9 cellular contexts compared by ENCODE assay signal in genomic region chr22:46287873-46288751, GRCh38. TPM values are rescaled to one million over a fixed set of nuclear protein-coding genes. Genes with fewer than 3 reads are reported as not detected.
A peak's percentile ranks its signal among the peaks of the same experiment; 100 is the strongest.
DNase-seq lines count a peak whose midpoint lies in the region; TF ChIP-seq lines count a peak whose summit lies in the region.
"Had no signal": no experiment of that assay in that cellular context is flagged by ENCODE, and none has a peak within 500 bp of the region (broad histone marks: within the 10 kb centered on the region; RNA-seq: fewer than 3 reads in every experiment).

No MANE protein-coding gene starts in this region.

- H3K4me3 Mint-ChIP-seq in stimulated activated naive CD8-positive, alpha-beta T cell treated with anti-CD3 and anti-CD28 coated beads, Interleukin-15, Interleukin-2, amounts not matched to agents 100 ng/mL and 50 ng/mL, for 24 hours = peak overlapping the region; percentile 73

- H3K36me3 Mint-ChIP-seq in stimulated activated naive CD8-positive, alpha-beta T cell treated with anti-CD3 and anti-CD28 coated beads, Interleukin-15, Interleukin-2, amounts not matched to agents 100 ng/mL and 50 ng/mL, for 24 hours (ENCODE audit: low read depth) = peaks cover 10% of the 10 kb centered on the region

- peak overlapping the region in 9 of 10 experiments; percentile 34 to 67 (median 44); a peak in 17 of 20 replicates for H3K4me3 ChIP-seq in BLaER1 treated with 17β-estradiol and CSF1 and Interleukin-3, amounts not matched to agents 10 nM and 100 nM
- H3K4me3 ChIP-seq in duodenal mucosa (ENCODE audit: low read depth in 1 of 2, low read length in 2 of 2) (peak overlapping the region; percentile 52 to 57), smooth muscle cell (no peak overlapping the region)

- H3K4me1 Mint-ChIP-seq in stimulated activated naive CD8-positive, alpha-beta T cell treated with anti-CD3 and anti-CD28 coated beads, Interleukin-15, Interleukin-2, amounts not matched to agents 100 ng/mL and 50 ng/mL, for 24 hours (ENCODE audit: low read depth) = peaks cover 25% of the 10 kb centered on the region

- peaks cover 62 to 74% (median 67%) of the 10 kb centered on the region in 10 experiments for H3K4me1 ChIP-seq in BLaER1 treated with 17β-estradiol and CSF1 and Interleukin-3, amounts not matched to agents 10 nM and 100 nM
- peaks cover 0 to 21% of the 10 kb centered on the region in 2 donors for H3K4me1 ChIP-seq in duodenal mucosa (ENCODE audit: control insufficient read depth in 1 of 2, insufficient read depth in 2 of 2, low read length in 2 of 2)
- H3K4me1 ChIP-seq in smooth muscle cell (ENCODE audit: low read depth) = no peaks in the 10 kb centered on the region

- peaks cover 0 to 59% (median 18%) of the 10 kb centered on the region in 11 experiments; a peak in 13 of 22 replicates for H3K36me3 ChIP-seq in BLaER1 treated with 17β-estradiol and CSF1 and Interleukin-3, amounts not matched to agents 10 nM and 100 nM
- peaks cover 61 to 93% of the 10 kb centered on the region in 2 donors for H3K36me3 ChIP-seq in duodenal mucosa (ENCODE audit: control insufficient read depth in 1 of 2, insufficient read depth in 2 of 2, low read length in 2 of 2)
- no peaks in the 10 kb centered on the region for H3K36me3 ChIP-seq in smooth muscle cell (ENCODE audit: low read depth)

- H3K27ac Mint-ChIP-seq in stimulated activated naive CD8-positive, alpha-beta T cell treated with anti-CD3 and anti-CD28 coated beads, Interleukin-15, Interleukin-2, amounts not matched to agents 100 ng/mL and 50 ng/mL, for 24 hours = peak overlapping the region; percentile 75

- 92% methylated on average over 23 of the region's 24 CpGs for WGBS in smooth muscle cell (ENCODE audit: low lambda C conversion rate)

- no peaks in the 10 kb centered on the region for H3K27me3 ChIP-seq in BLaER1 treated with 17β-estradiol and CSF1 and Interleukin-3, amounts not matched to agents 10 nM and 100 nM
- H3K27me3 ChIP-seq in duodenal mucosa (ENCODE audit: control insufficient read depth in 1 of 2, insufficient read depth in 2 of 2, low read length in 2 of 2) (no peaks in the 10 kb centered on the region), smooth muscle cell (ENCODE audit: low read depth) (no peaks in the 10 kb centered on the region)

- no peaks in the 10 kb centered on the region for H4K20me1 ChIP-seq in BLaER1 treated with 17β-estradiol and CSF1 and Interleukin-3, amounts not matched to agents 10 nM and 100 nM
- H4K20me1 ChIP-seq in smooth muscle cell (ENCODE audit: low read depth) = no peaks in the 10 kb centered on the region

- no peak overlapping the region for H2AFZ ChIP-seq in smooth muscle cell (ENCODE audit: low read depth)

- H3F3A ChIP-seq in smooth muscle cell (ENCODE audit: low read depth) = no peaks in the 10 kb centered on the region

- no peak for TF ChIP-seq CTCF in smooth muscle cell (IDR thresholded peaks at IDR 0.05; ENCODE audit: borderline replicate concordance, insufficient read depth, poor library complexity, severe bottlenecking)

- H3K4me2 ChIP-seq in BLaER1 treated with 17β-estradiol and CSF1 and Interleukin-3, amounts not matched to agents 10 nM and 100 nM = peak overlapping the region; percentile 85 to 99 (median 96)
- H3K4me2 ChIP-seq in smooth muscle cell = no peak overlapping the region

- H3K9me3 Mint-ChIP-seq in stimulated activated naive CD8-positive, alpha-beta T cell treated with anti-CD3 and anti-CD28 coated beads, Interleukin-15, Interleukin-2, amounts not matched to agents 100 ng/mL and 50 ng/mL, for 24 hours = no peaks in the 10 kb centered on the region

- no peaks in the 10 kb centered on the region for H3K79me2 ChIP-seq in smooth muscle cell (ENCODE audit: low read depth)

- DNase-seq in GM19240 (ENCODE audit: insufficient read length, low spot score) (peak; percentile 84), KG1 (lab: John Stamatoyannopoulos, UW) (peak; percentile 70), smooth muscle cell (lab: John Stamatoyannopoulos, UW; ENCODE audit: unreplicated experiment) (no peak), NCI-H2171 (lab: John Stamatoyannopoulos, UW) (no peak), T-helper 9 cell (no peak)

- H3K9ac ChIP-seq in BLaER1 treated with 17β-estradiol and CSF1 and Interleukin-3, amounts not matched to agents 10 nM and 100 nM = peak overlapping the region; percentile 59 to 85 (median 75)
- peak overlapping the region; percentile 45 to 57 for H3K9ac ChIP-seq in duodenal mucosa (ENCODE audit: low read depth in 1 of 2, low read length in 2 of 2)
- no peak overlapping the region for H3K9ac ChIP-seq in smooth muscle cell (ENCODE audit: low read depth)

- no peaks in the 10 kb centered on the region for H3K27me3 Mint-ChIP-seq in stimulated activated naive CD8-positive, alpha-beta T cell treated with anti-CD3 and anti-CD28 coated beads, Interleukin-15, Interleukin-2, amounts not matched to agents 100 ng/mL and 50 ng/mL, for 24 hours

- peak overlapping the region; percentile 71 to 88 (median 84) for H3K27ac ChIP-seq in BLaER1 treated with 17β-estradiol and CSF1 and Interleukin-3, amounts not matched to agents 10 nM and 100 nM
- H3K27ac ChIP-seq in duodenal mucosa (ENCODE audit: low read depth, low read length) = peak overlapping the region; percentile 22
- H3K27ac ChIP-seq in smooth muscle cell (ENCODE audit: low read depth) = no peak overlapping the region

- peaks cover 0 to 8% (median 6%) of the 10 kb centered on the region in 11 experiments; a peak in 9 of 22 replicates for H3K9me3 ChIP-seq in BLaER1 treated with 17β-estradiol and CSF1 and Interleukin-3, amounts not matched to agents 10 nM and 100 nM (replicated peaks in 1 of 11)
- peaks cover 0 to 2% of the 10 kb centered on the region in 2 donors for H3K9me3 ChIP-seq in duodenal mucosa (ENCODE audit: control insufficient read depth in 1 of 2, low read length in 2 of 2)
- no peaks in the 10 kb centered on the region for H3K9me3 ChIP-seq in smooth muscle cell (replicated peaks; ENCODE audit: low read depth)

RNA-seq across cellular contexts. Expression of gene GTSE1, which starts 8.6 kb away (rescaled TPM):
- 2.7 and 3.6 TPM in 2 replicates for total RNA-seq in smooth muscle cell
- 6.8 and 9.3 TPM in 2 replicates for polyA plus RNA-seq in smooth muscle cell

RNA-seq across cellular contexts. Expression of gene TTC38, which starts 20.3 kb away (rescaled TPM):
- total RNA-seq in smooth muscle cell = 24.4 and 35.6 TPM in 2 replicates
- 14.2 and 19.6 TPM in 2 replicates for polyA plus RNA-seq in smooth muscle cell

RNA-seq across cellular contexts. Expression of gene PKDREJ, which starts 25.0 kb away (rescaled TPM):
- under 0.01 TPM in 1 of 2 replicates, not detected in the other for total RNA-seq in smooth muscle cell
- polyA plus RNA-seq in smooth muscle cell = 0.05 and 0.07 TPM in 2 replicates
- total RNA-seq: myocyte had no signal

RNA-seq across cellular contexts. Expression of gene CDPF1, which starts 38.0 kb away (rescaled TPM):
- 8.3 and 9.6 TPM in 2 replicates for total RNA-seq in smooth muscle cell
- polyA plus RNA-seq in smooth muscle cell = 9.4 and 11.6 TPM in 2 replicates

RNA-seq across cellular contexts. Expression of gene TRMU, which starts 47.4 kb away (rescaled TPM):
- 15.8 and 17.3 TPM in 2 replicates for total RNA-seq in smooth muscle cell
- polyA plus RNA-seq in smooth muscle cell = 20.5 and 33.7 TPM in 2 replicates

Comparison
In these comparisons a context has a peak if more than half of its experiments do, and no peak if none do; other contexts are left out.
1. DNase-seq: peak in GM19240 (single experiment) and KG1 (single experiment); none in smooth muscle cell (single experiment), NCI-H2171 (single experiment) and T-helper 9 cell (single experiment).